Comparison of ENCODE assay signal across 31 cellular contexts in the genomic region with DNA sequence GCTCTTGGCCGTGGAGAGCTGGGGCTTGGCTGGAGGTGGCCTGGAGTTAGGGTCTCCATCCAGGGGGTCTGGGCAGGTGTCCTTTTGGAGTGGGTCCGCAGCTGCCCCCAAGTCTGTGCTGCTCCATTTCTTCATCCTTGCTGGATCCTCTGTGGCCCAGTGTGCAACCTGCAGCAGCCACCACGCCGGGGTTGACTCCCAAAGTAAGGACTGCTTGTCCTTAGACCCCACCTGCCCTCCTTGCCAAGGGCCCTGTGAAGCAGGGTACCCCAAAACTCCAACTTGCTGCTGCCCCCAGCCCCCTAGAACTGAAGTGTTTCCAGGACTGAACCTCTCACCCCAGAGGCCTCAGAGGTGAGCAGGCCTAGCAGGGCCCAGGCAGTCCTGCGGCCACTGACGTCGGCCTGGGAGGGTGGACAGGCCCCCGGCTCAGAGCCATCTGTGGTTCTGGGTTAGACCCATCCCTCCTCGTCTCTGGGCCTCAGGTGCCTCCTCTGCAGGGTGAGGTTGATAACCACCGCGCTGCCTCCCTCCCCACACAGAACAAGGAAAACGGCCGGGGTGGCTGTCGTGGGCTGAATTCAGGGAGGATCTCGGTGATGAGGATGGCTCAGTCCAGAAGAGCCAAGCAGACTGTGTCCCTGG.
"Had no signal": no experiment of that assay in that cellular context is flagged by ENCODE, and none has a peak within 500 bp of the region (broad histone marks: within the 10 kb centered on the region; RNA-seq: fewer than 3 reads in every experiment).

No MANE protein-coding gene starts in this region.

- FAIRE-seq: astrocyte, bronchial epithelial cell, frontal cortex had no signal

- H3K36me3 ChIP-seq: brain microvascular endothelial cell, colonic mucosa had no signal

- H3K4me1 ChIP-seq: colonic mucosa had no signal

- H3K36me3 Mint-ChIP-seq: activated naive CD8-positive, alpha-beta T cell treated with anti-CD3 and anti-CD28 coated beads, Interleukin-2, amount 10 ng/mL, durations not matched to agents 7 days and 5 days had no signal

- H3K27ac Mint-ChIP-seq: activated B cell treated with CpG ODN at 0.5 μM for 24 hours; activated CD4-positive, alpha-beta memory T cell treated with anti-CD3 and anti-CD28 coated beads for 36 hours; activated CD8-positive, alpha-beta memory T cell treated with anti-CD3 and anti-CD28 coated beads, Interleukin-2, amount 10 ng/mL, durations not matched to agents 7 days and 5 days; activated CD8-positive, alpha-beta T cell treated with anti-CD3 and anti-CD28 coated beads, Interleukin-2, amount 10 ng/mL, durations not matched to agents 7 days and 5 days; activated naive CD4-positive, alpha-beta T cell treated with anti-CD3 and anti-CD28 coated beads, Interleukin-2, amount 10 ng/mL, durations not matched to agents 7 days and 5 days; activated naive CD4-positive, alpha-beta T cell treated with anti-CD3 and anti-CD28 coated beads, Interleukin-2, amount 50 U/mL, for 72 hours; activated naive CD8-positive, alpha-beta T cell treated with anti-CD3 and anti-CD28 coated beads, Interleukin-2, amount 10 ng/mL, durations not matched to agents 7 days and 5 days; T-helper 17 cell; T-helper 2 cell treated with Interferon-gamma antibody and Interleukin-4, amounts not matched to agents 5 μg/mL and 100 μg/mL, for 36 hours had no signal

- H3K9me3 ChIP-seq: colonic mucosa had no signal

- H3K9me3 Mint-ChIP-seq: activated B cell treated with CpG ODN at 0.5 μM for 24 hours; activated CD4-positive, alpha-beta memory T cell treated with anti-CD3 and anti-CD28 coated beads for 36 hours; activated naive CD4-positive, alpha-beta T cell treated with anti-CD3 and anti-CD28 coated beads, Interleukin-2, amount 10 ng/mL, durations not matched to agents 7 days and 5 days; activated naive CD4-positive, alpha-beta T cell treated with anti-CD3 and anti-CD28 coated beads, Interleukin-2, amount 50 U/mL, for 72 hours; activated naive CD8-positive, alpha-beta T cell treated with anti-CD3 and anti-CD28 coated beads, Interleukin-2, amount 10 ng/mL, durations not matched to agents 7 days and 5 days; T-helper 2 cell treated with Interferon-gamma antibody and Interleukin-4, amounts not matched to agents 5 μg/mL and 100 μg/mL, for 36 hours had no signal

- H3K27me3 ChIP-seq: brain microvascular endothelial cell, colonic mucosa had no signal

- H3K4me1 Mint-ChIP-seq: activated CD8-positive, alpha-beta memory T cell treated with anti-CD3 and anti-CD28 coated beads, Interleukin-2, amount 10 ng/mL, durations not matched to agents 7 days and 5 days; activated naive CD4-positive, alpha-beta T cell treated with anti-CD3 and anti-CD28 coated beads, Interleukin-2, amount 10 ng/mL, durations not matched to agents 7 days and 5 days; activated naive CD8-positive, alpha-beta T cell treated with anti-CD3 and anti-CD28 coated beads, Interleukin-2, amount 10 ng/mL, durations not matched to agents 7 days and 5 days had no signal

- H3K4me3 ChIP-seq: colonic mucosa had no signal

- ATAC-seq: activated CD4-positive, CD25-positive, alpha-beta regulatory T cell treated with anti-CD3 and anti-CD28 coated beads, Interleukin-2, amount 50 U/mL, for 24 hours; activated CD8-positive, alpha-beta memory T cell treated with anti-CD3 and anti-CD28 coated beads, Interleukin-2, amount 10 ng/mL, durations not matched to agents 7 days and 5 days; activated CD8-positive, alpha-beta T cell treated with anti-CD3 and anti-CD28 coated beads, Interleukin-2, amount 10 ng/mL, durations not matched to agents 7 days and 5 days; activated naive CD4-positive, alpha-beta T cell treated with anti-CD3 and anti-CD28 coated beads, Interleukin-2, amount 50 U/mL, for 72 hours; esophagus mucosa; T-helper 17 cell had no signal

- DNase-seq: activated B cell treated with CpG ODN at 0.5 μM for 24 hours; activated CD4-positive, alpha-beta memory T cell treated with anti-CD3 and anti-CD28 coated beads for 36 hours; activated CD4-positive, alpha-beta T cell treated with anti-CD3 and anti-CD28 coated beads for 48 hours; activated CD4-positive, alpha-beta T cell treated with anti-CD3 and anti-CD28 coated beads, Interleukin-2, amount 50 U/mL, for 1 hour; activated CD8-positive, alpha-beta memory T cell treated with anti-CD3 and anti-CD28 coated beads, Interleukin-2, amount 10 ng/mL, durations not matched to agents 7 days and 5 days; activated CD8-positive, alpha-beta memory T cell treated with anti-CD3 and anti-CD28 coated beads, Interleukin-2, amount 50 U/mL, for 4 hours; activated CD8-positive, alpha-beta T cell treated with anti-CD3 and anti-CD28 coated beads, Interleukin-2, amount 10 ng/mL, durations not matched to agents 7 days and 5 days; activated gamma-delta T cell; activated naive CD4-positive, alpha-beta T cell; activated naive CD4-positive, alpha-beta T cell treated with anti-CD3 and anti-CD28 coated beads, Interleukin-2, amount 10 ng/mL, durations not matched to agents 7 days and 5 days; activated naive CD8-positive, alpha-beta T cell treated with anti-CD3 and anti-CD28 coated beads, Interleukin-2, amount 10 ng/mL, durations not matched to agents 7 days and 5 days; activated T-cell treated with anti-CD3 and anti-CD28 coated beads, Interleukin-2, amount 50 U/mL, for 1 hour; activated T-cell treated with anti-CD3 and anti-CD28 coated beads, Interleukin-2, amount 50 U/mL, for 48 hours; anterior cingulate cortex; brain microvascular endothelial cell; caudate nucleus; colonic mucosa; effector CD8-positive, alpha-beta T cell; foreskin fibroblast; head of caudate nucleus; T-helper 1 cell; T-helper 17 cell; T1000; WERI-Rb-1 had no signal

- H3K27me3 Mint-ChIP-seq: activated B cell treated with CpG ODN at 0.5 μM for 24 hours; activated CD4-positive, alpha-beta memory T cell treated with anti-CD3 and anti-CD28 coated beads for 36 hours; activated CD8-positive, alpha-beta memory T cell treated with anti-CD3 and anti-CD28 coated beads, Interleukin-2, amount 10 ng/mL, durations not matched to agents 7 days and 5 days; activated naive CD4-positive, alpha-beta T cell treated with anti-CD3 and anti-CD28 coated beads, Interleukin-2, amount 10 ng/mL, durations not matched to agents 7 days and 5 days; activated naive CD8-positive, alpha-beta T cell treated with anti-CD3 and anti-CD28 coated beads, Interleukin-2, amount 10 ng/mL, durations not matched to agents 7 days and 5 days; T-helper 17 cell had no signal

- H3K4me3 Mint-ChIP-seq: activated B cell treated with CpG ODN at 0.5 μM for 24 hours; activated CD4-positive, alpha-beta memory T cell treated with anti-CD3 and anti-CD28 coated beads for 36 hours; activated CD8-positive, alpha-beta memory T cell treated with anti-CD3 and anti-CD28 coated beads, Interleukin-2, amount 10 ng/mL, durations not matched to agents 7 days and 5 days; activated CD8-positive, alpha-beta T cell treated with anti-CD3 and anti-CD28 coated beads, Interleukin-2, amount 10 ng/mL, durations not matched to agents 7 days and 5 days; activated naive CD4-positive, alpha-beta T cell treated with anti-CD3 and anti-CD28 coated beads, Interleukin-2, amount 10 ng/mL, durations not matched to agents 7 days and 5 days; activated naive CD8-positive, alpha-beta T cell treated with anti-CD3 and anti-CD28 coated beads, Interleukin-2, amount 10 ng/mL, durations not matched to agents 7 days and 5 days; T-helper 17 cell; T-helper 2 cell treated with Interferon-gamma antibody and Interleukin-4, amounts not matched to agents 5 μg/mL and 100 μg/mL, for 36 hours had no signal

- H3K27ac ChIP-seq: brain microvascular endothelial cell, colonic mucosa, WERI-Rb-1 had no signal
